In the genomic region with DNA sequence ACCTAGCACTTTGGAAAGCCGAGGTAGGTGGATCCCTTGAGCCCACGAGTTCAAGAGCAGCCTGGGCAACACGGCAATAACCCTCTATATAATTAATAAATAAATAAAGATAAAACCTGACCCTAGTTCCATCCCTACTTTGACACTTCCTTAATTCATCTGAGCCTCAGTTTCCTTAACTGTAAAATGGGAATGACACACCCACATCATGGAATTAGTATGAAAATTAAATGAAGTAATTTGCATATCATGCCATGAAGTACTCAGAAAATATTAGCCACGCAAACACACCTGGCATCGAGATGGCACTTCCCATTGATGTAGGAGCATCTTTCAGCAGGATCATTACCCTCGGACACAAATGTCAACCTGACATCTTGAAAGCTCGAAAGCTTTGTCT, we compare ENCODE assay signal across 19 cellular contexts. TPM values are rescaled to one million over a fixed set of nuclear protein-coding genes. Genes with fewer than 3 reads are reported as not detected.
DNase-seq lines count a peak whose midpoint lies in the region; ATAC-seq and TF ChIP-seq lines count a peak whose summit lies in the region.
"Had no signal": no experiment of that assay in that cellular context is flagged by ENCODE, and none has a peak within 500 bp of the region (broad histone marks: within the 10 kb centered on the region; RNA-seq: fewer than 3 reads in every experiment).

No MANE protein-coding gene starts in this region.

- no peak for ATAC-seq in CD4-positive, alpha-beta T cell (ENCODE audit: poor library complexity)
- ATAC-seq in RWPE2 (ENCODE audit: low read depth) (no peak), gastrocnemius medialis (no peak)

- H3K4me1 ChIP-seq in RWPE2 (ENCODE audit: insufficient read depth, poor library complexity, severe bottlenecking): peaks cover 30% of the 10 kb centered on the region
- peaks cover 22 to 50% (median 39%) of the 10 kb centered on the region in 3 donors for H3K4me1 ChIP-seq in esophagus squamous epithelium
- H3K4me1 ChIP-seq in gastrocnemius medialis: peaks cover 43 to 63% of the 10 kb centered on the region in 2 donors

- H3K9me3 Mint-ChIP-seq in CD4-positive, alpha-beta T cell: no peaks in the 10 kb centered on the region

- WGBS in esophagus squamous epithelium, 2 donors: 93 to 96% methylated on average over 7 of the region's 7 CpGs

- TF ChIP-seq POLR2A in esophagus squamous epithelium (IDR thresholded peaks at IDR 0.05) (no peak), gastrocnemius medialis (IDR thresholded peaks at IDR 0.05) (no peak)

- H3K27ac ChIP-seq in CD4-positive, alpha-beta T cell (ENCODE audit: low read depth, low read length): no peak overlapping the region
- H3K27ac ChIP-seq in RWPE2 (ENCODE audit: poor library complexity, severe bottlenecking) (peak overlapping the region; percentile 100), esophagus squamous epithelium (peak overlapping the region in 3 of 4 donors; percentile 85 to 99 (median 92)), gastrocnemius medialis (peak overlapping the region; percentile 78 to 91 (median 83))
- H3K27ac ChIP-seq: C4-2B, KMS-11 had no signal

- no peaks in the 10 kb centered on the region for H3K9me3 ChIP-seq in CD4-positive, alpha-beta T cell (ENCODE audit: control insufficient read depth, low read length)
- no peaks in the 10 kb centered on the region for H3K9me3 ChIP-seq in RWPE2 (ENCODE audit: severe bottlenecking)
- H3K9me3 ChIP-seq in esophagus squamous epithelium: no peaks in the 10 kb centered on the region
- H3K9me3 ChIP-seq in gastrocnemius medialis: no peaks in the 10 kb centered on the region

- peaks cover 69% of the 10 kb centered on the region for H3K36me3 Mint-ChIP-seq in CD4-positive, alpha-beta T cell (ENCODE audit: low read depth)

- H3K27me3 Mint-ChIP-seq in CD4-positive, alpha-beta T cell: no peaks in the 10 kb centered on the region

- no peak for TF ChIP-seq CTCF in CD4-positive, alpha-beta T cell (IDR thresholded peaks at IDR 0.05)
- no peak for TF ChIP-seq CTCF in RWPE2 (IDR thresholded peaks at IDR 0.05; ENCODE audit: poor library complexity, severe bottlenecking)
- TF ChIP-seq CTCF in esophagus squamous epithelium (IDR thresholded peaks at IDR 0.05): no peak
- TF ChIP-seq CTCF in gastrocnemius medialis (IDR thresholded peaks at IDR 0.05 in 4 of 5, conservative IDR thresholded peaks at IDR 0.05 in 1 of 5): no peak

- CTCF ChIA-PET in CD4-positive, alpha-beta T cell (lab: Charles Lee): interaction anchor here (1.2 kb wide), 1 partner anchor 47 kb away, joined by 3 read pairs; no protein-coding TSS in a partner anchor

- H3K27me3 ChIP-seq in CD4-positive, alpha-beta T cell (ENCODE audit: control insufficient read depth, insufficient read depth, low read length): no peaks in the 10 kb centered on the region
- H3K27me3 ChIP-seq in RWPE2 (ENCODE audit: insufficient read depth, poor library complexity, severe bottlenecking) (no peaks in the 10 kb centered on the region), esophagus squamous epithelium (no peaks in the 10 kb centered on the region), gastrocnemius medialis (no peaks in the 10 kb centered on the region)

- POLR2A ChIA-PET in CD4-positive, alpha-beta T cell (lab: Charles Lee): interaction anchor here (0.7 kb wide), 1 partner anchor 30 kb away, joined by 3 read pairs; no protein-coding TSS in a partner anchor

- peaks cover 77% of the 10 kb centered on the region for H3K36me3 ChIP-seq in RWPE2 (ENCODE audit: low read depth)
- peaks cover 0 to 29% (median 0%) of the 10 kb centered on the region in 3 donors for H3K36me3 ChIP-seq in esophagus squamous epithelium
- H3K36me3 ChIP-seq in gastrocnemius medialis: no peaks in the 10 kb centered on the region

- H3K4me3 Mint-ChIP-seq in CD4-positive, alpha-beta T cell: no peak overlapping the region

- H3K4me1 Mint-ChIP-seq in CD4-positive, alpha-beta T cell (ENCODE audit: low read depth): peaks cover 51% of the 10 kb centered on the region

- in situ Hi-C loops in gastrocnemius medialis (cut with MboI; ENCODE audit: low sequenced_read_pairs in 4 of 4): no loop called here

- intact Hi-C loops in CD4-positive, alpha-beta T cell (cut with DNase I, micrococcal nuclease): no loop called here
- intact Hi-C loops in esophagus squamous epithelium (cut with DNase I) (no loop called here), gastrocnemius medialis (cut with DNase I; ENCODE audit: low total_unique reads) (loop anchor here (2.0 kb wide), 1 partner anchor 19 kb away; a partner anchor contains a TSS)

- H3K27ac Mint-ChIP-seq in CD4-positive, alpha-beta T cell: peak overlapping the region; percentile 36

- no peak for DNase-seq in CD4-positive, alpha-beta T cell
- DNase-seq in RWPE2 (ENCODE audit: low spot score) (no peak), esophagus squamous epithelium (lab: John Stamatoyannopoulos, UW) (no peak), gastrocnemius medialis (no peak), occipital lobe (lab: John Stamatoyannopoulos, UW) (no peak), SW 1271 (lab: John Stamatoyannopoulos, UW) (no peak), Kasumi-1 (lab: John Stamatoyannopoulos, UW) (no peak)
- DNase-seq in effector CD8-positive, alpha-beta T cell (lab: John Stamatoyannopoulos, UW): no peak
- DNase-seq: activated CD4-positive, alpha-beta T cell treated with anti-CD3 and anti-CD28 coated beads, Interleukin-2, amount 50 U/mL, for 4 hours; activated gamma-delta T cell treated with Interleukin-2 at 50 U/mL for 16 hours; effector memory CD4-positive, alpha-beta T cell; GDM1; NCI-H187; NCI-H82; PC-9; T-helper 2 cell had no signal

- H3K4me3 ChIP-seq in RWPE2 (ENCODE audit: severe bottlenecking): no peak overlapping the region
- no peak overlapping the region for H3K4me3 ChIP-seq in esophagus squamous epithelium
- H3K4me3 ChIP-seq in gastrocnemius medialis: no peak overlapping the region
- H3K4me3 ChIP-seq: lung, PC-9 had no signal

RNA-seq across cellular contexts. Expression of a gene that starts 19.1 kb away (rescaled TPM):
- 10 to 100 TPM; 33.0 to 34.3 TPM for total RNA-seq in CD4-positive, alpha-beta T cell
- total RNA-seq in esophagus squamous epithelium (10 to 100 TPM; 21.5 to 26.3 (median 24.3) TPM), gastrocnemius medialis (10 to 100 TPM; 15.1 to 32.2 (median 19.7) TPM), occipital lobe (58.6 TPM)
